In genomic region chr12:6289906-6290305, GRCh38 we compare ENCODE assay signal across 3 cellular contexts. TPM values are rescaled to one million over a fixed set of nuclear protein-coding genes. Genes with fewer than 3 reads are reported as not detected.
"Had no signal": no experiment of that assay in that cellular context is flagged by ENCODE, and none has a peak within 500 bp of the region (broad histone marks: within the 10 kb centered on the region; RNA-seq: fewer than 3 reads in every experiment).

No MANE protein-coding gene starts in this region.

RNA-seq across cellular contexts. Expression of gene PLEKHG6, which starts 20.6 kb away (rescaled TPM):
- total RNA-seq: OCI-LY7, RPMI7951, SK-MEL-5 had no signal
